Comparison of ENCODE assay signal across 8 cellular contexts in the genomic region with DNA sequence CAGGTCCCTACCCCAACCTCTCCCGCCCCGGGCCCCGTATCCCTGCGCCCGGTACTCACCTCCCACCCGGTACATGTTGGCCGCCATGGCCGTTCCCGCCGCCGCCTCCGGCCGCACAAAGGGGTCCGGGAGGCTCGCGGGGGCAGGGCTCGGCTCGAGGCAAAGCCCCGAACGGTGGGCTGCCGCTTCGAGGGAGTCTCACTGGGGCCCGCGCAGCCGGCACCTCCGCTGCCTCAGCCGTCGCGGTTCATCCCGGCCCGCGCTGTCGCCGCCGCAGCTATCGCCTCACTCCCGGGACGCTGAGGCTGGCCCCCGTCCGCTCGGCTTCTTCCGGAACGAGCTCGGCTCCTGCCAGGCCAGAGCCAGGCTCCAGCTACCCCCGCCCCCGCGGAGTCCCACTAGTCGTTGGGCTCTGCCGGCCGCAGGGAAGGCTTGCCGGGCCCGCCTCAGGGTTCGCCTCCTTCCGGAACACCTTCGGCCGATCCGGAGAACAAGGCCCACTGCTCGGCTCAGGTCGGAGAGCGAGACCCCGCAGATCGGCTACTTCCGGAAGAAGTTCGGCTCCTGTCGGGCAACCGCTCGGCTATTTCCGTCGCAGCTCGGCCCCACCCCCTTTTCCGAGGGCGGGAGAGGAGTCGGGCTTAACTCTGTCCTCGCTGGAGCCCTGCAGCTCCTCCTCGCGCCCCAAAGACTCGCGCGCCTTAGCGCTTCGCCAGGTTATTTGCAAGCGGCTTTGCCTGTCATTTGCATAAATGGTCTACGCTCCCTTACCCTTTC. TPM values are rescaled to one million over a fixed set of nuclear protein-coding genes. Genes with fewer than 3 reads are reported as not detected.
A peak's percentile ranks its signal among the peaks of the same experiment; 100 is the strongest.
DNase-seq lines count a peak whose midpoint lies in the region; ATAC-seq, FAIRE-seq and TF ChIP-seq lines count a peak whose summit lies in the region.

A gene (minus strand): TSS at position 502 of the 777 bp plus-strand sequence. CDS start 415 bp downstream, at position 87.

- WGBS in adrenal gland, 4 donors, result 0 to 1% (median 0%) methylated on average over 8 to 83 of the region's 83 CpGs
- WGBS in upper lobe of left lung, 2 donors, result 0% methylated on average over 26 to 31 of the region's 83 CpGs

- H3K27me3 ChIP-seq in adrenal gland, result no peaks in the 10 kb centered on the region
- no peaks in the 10 kb centered on the region for H3K27me3 ChIP-seq in upper lobe of left lung

- H3K9me3 ChIP-seq in adrenal gland (replicated peaks in 1 of 3) (no peaks in the 10 kb centered on the region), upper lobe of left lung (no peaks in the 10 kb centered on the region)

- H3K27ac ChIP-seq in adrenal gland (peak within 1 kb of the TSS; percentile 78 to 98 (median 92)), upper lobe of left lung (peak within 1 kb of the TSS; percentile 91 to 100 (median 97))

- H3K4me3 ChIP-seq in adrenal gland, result peak within 1 kb of the TSS; percentile 37 to 99 (median 80)
- peak within 1 kb of the TSS; percentile 59 to 91 (median 80) for H3K4me3 ChIP-seq in upper lobe of left lung

- TF ChIP-seq POLR2A in GM12892 (IDR thresholded peaks at IDR 0.05; ENCODE audit: low read depth, low read length) (peak; percentile 82), adrenal gland (IDR thresholded peaks at IDR 0.05) (peak; percentile 47 to 59), upper lobe of left lung (IDR thresholded peaks at IDR 0.05) (peak in 2 of 4 donors; percentile 39 to 78)

- ATAC-seq in HG02852 (IDR thresholded peaks at IDR 0.05; ENCODE audit: unreplicated experiment) (peak; percentile 68), upper lobe of left lung (ENCODE audit: low FRiP score in 2 of 2) (peak; percentile 94 to 97)

- DNase-seq in GM12892 (ENCODE audit: insufficient read length), result peak; percentile 95
- DNase-seq in NCI-H146 (lab: John Stamatoyannopoulos, UW), result peak; percentile 99
- DNase-seq in T-helper 1 cell, result peak; percentile 96 to 99 (median 98)
- DNase-seq in adrenal gland, result peak; percentile 98 to 99 (median 98)
- peak; percentile 98 for DNase-seq in cardiac septum (ENCODE audit: low spot score)
- DNase-seq in posterior cingulate gyrus, result peak; percentile 95 to 99 (median 96)
- peak; percentile 97 to 98 for DNase-seq in upper lobe of left lung

- intact Hi-C loops in adrenal gland (cut with DNase I), result no loop called here
- intact Hi-C loops in cardiac septum (cut with DNase I), result no loop called here
- intact Hi-C loops in posterior cingulate gyrus (cut with DNase I), result loop anchor here (1.0 to 2.0 kb wide), 2 partner anchors 8 to 19 kb away; a partner anchor contains a TSS

- no peak for TF ChIP-seq EP300 in upper lobe of left lung (IDR thresholded peaks at IDR 0.05)

- H3K4me1 ChIP-seq in adrenal gland (replicated peaks in 1 of 2) (peaks cover 26 to 34% of the 10 kb centered on the region in 2 donors), upper lobe of left lung (peaks cover 32 to 44% (median 36%) of the 10 kb centered on the region in 4 donors)

- H3K36me3 ChIP-seq in adrenal gland (replicated peaks in 1 of 2) (peaks cover 0 to 39% of the 10 kb centered on the region in 2 donors), upper lobe of left lung (peaks cover 19 to 52% (median 38%) of the 10 kb centered on the region in 4 donors)

- no peak for TF ChIP-seq CTCF in adrenal gland (IDR thresholded peaks at IDR 0.05)
- TF ChIP-seq CTCF in upper lobe of left lung (IDR thresholded peaks at IDR 0.05), result peak in 2 of 6 experiments; percentile 13 to 22

- FAIRE-seq in GM12892 (lab: Jason Lieb, UNC), result peak; percentile 99

RNA-seq across cellular contexts. Expression of the gene that starts here (rescaled TPM):
- 111 TPM for polyA plus RNA-seq in GM12892 (2012; ENCODE audit: missing spikeins)
- 10 to 100 TPM; 66.9 to 97.3 (median 74.3) TPM for total RNA-seq in adrenal gland
- 10 to 100 TPM; 66.5 to 82.4 (median 73.5) TPM for polyA plus RNA-seq in adrenal gland
- total RNA-seq in cardiac septum, result 36.8 TPM
- total RNA-seq in upper lobe of left lung, result 10 to 100 TPM; 57.6 to 88.0 (median 69.8) TPM

Comparison
In these comparisons a context has a peak if more than half of its experiments do, and no peak if none do; other contexts are left out.
1. Peak in every context shown above with its lines: DNase-seq, ATAC-seq, H3K4me3 ChIP-seq and H3K27ac ChIP-seq.